ENCODE assay signal across 1 cellular context in genomic region chr1:234507089-234507488, GRCh38.
TF ChIP-seq lines count a peak whose summit lies in the region.

No MANE protein-coding gene starts in this region.

TF ChIP-seq in GM23338, 12 proteins besides CTCF, POLR2A, EP300 and RAD21:
- TF ChIP-seq ZNF462 (CRISPR knock-in tag; IDR thresholded peaks at IDR 0.05): no peak
- TF ChIP-seq EZH2phosphoT487 (IDR thresholded peaks at IDR 0.05; ENCODE audit: unreplicated experiment): no peak
- TF ChIP-seq STAT1 (IDR thresholded peaks at IDR 0.05; ENCODE audit: unreplicated experiment): no peak
- TF ChIP-seq ETS1 (IDR thresholded peaks at IDR 0.05): no peak
- TF ChIP-seq NANOG (IDR thresholded peaks at IDR 0.05; ENCODE audit: borderline replicate concordance): no peak
- no peak for TF ChIP-seq ZNF331 (CRISPR knock-in tag; IDR thresholded peaks at IDR 0.05; ENCODE audit: low read depth)
- no peak for TF ChIP-seq ZNF114 (CRISPR knock-in tag; IDR thresholded peaks at IDR 0.05)
- no peak for TF ChIP-seq CREB1 (CRISPR knock-in tag; IDR thresholded peaks at IDR 0.05; ENCODE audit: low read depth)
- TF ChIP-seq REST (IDR thresholded peaks at IDR 0.05; ENCODE audit: unreplicated experiment): no peak
- no peak for TF ChIP-seq EZH2 (IDR thresholded peaks at IDR 0.05; ENCODE audit: low read depth, unreplicated experiment)
- no peak for TF ChIP-seq POLR2AphosphoS5 (IDR thresholded peaks at IDR 0.05; ENCODE audit: low read depth)
- TF ChIP-seq JUNB (IDR thresholded peaks at IDR 0.05; ENCODE audit: unreplicated experiment): no peak
